ENCODE assay signal across 15 cellular contexts in the genomic region with DNA sequence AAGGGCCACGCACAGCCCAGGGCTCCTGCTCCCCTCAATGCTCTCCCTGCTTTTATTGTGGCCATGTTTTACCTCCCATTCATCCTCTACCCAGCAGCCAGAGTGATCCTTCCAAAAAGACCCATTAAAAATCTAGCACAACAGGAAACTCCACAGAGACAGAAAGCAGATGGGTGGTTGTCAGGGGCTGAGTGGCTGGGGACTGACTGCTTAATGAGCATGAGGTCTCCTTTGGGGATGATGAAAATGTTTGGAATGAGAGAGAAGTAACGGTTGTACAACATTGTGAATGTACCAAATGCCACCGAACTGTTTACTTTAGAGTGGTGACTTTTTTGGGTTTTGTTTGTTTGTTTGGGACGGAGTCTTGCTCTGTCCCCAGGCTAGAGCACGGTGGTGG.
"Had no signal": no experiment of that assay in that cellular context is flagged by ENCODE, and none has a peak within 500 bp of the region (broad histone marks: within the 10 kb centered on the region; RNA-seq: fewer than 3 reads in every experiment).

No MANE protein-coding gene starts in this region.

- DNase-seq: activated CD4-positive, alpha-beta T cell treated with anti-CD3 and anti-CD28 coated beads, Interleukin-2, amount 10 ng/mL, durations not matched to agents 24 days and 14 days; activated CD4-positive, CD25-positive, alpha-beta regulatory T cell; activated gamma-delta T cell treated with Interleukin-2 at 50 U/mL for 16 hours; activated naive CD8-positive, alpha-beta T cell treated with anti-CD3 and anti-CD28 coated beads for 36 hours; brain microvascular endothelial cell; dermis blood vessel endothelial cell; effector memory CD8-positive, alpha-beta T cell; gastrocnemius medialis; mesendoderm; right cardiac atrium; spleen; SW 1271; testis had no signal

- H3K9me3 ChIP-seq: gastrocnemius medialis, prostate gland, testis had no signal

- ATAC-seq: effector memory CD8-positive, alpha-beta T cell; gastrocnemius medialis; natural killer cell treated with Interleukin-12 subunit alpha and Interleukin-12 subunit beta and Interleukin-15 and Interleukin-18, amount 100 ng/mL, for 72 hours; right cardiac atrium had no signal

- H3K4me3 ChIP-seq: gastrocnemius medialis, prostate gland, spleen, testis had no signal

- H3K36me3 ChIP-seq: brain microvascular endothelial cell, gastrocnemius medialis, prostate gland, spleen had no signal

- H3K27me3 ChIP-seq: brain microvascular endothelial cell, gastrocnemius medialis, spleen, testis had no signal

- H3K4me1 ChIP-seq: gastrocnemius medialis, prostate gland had no signal

- H3K27ac ChIP-seq: brain microvascular endothelial cell, gastrocnemius medialis, prostate gland, spleen, testis had no signal
